ENCODE assay signal across 16 cellular contexts in genomic region chr19:38837656-38838121, GRCh38. TPM values are rescaled to one million over a fixed set of nuclear protein-coding genes. Genes with fewer than 3 reads are reported as not detected.
DNase-seq lines count a peak whose midpoint lies in the region; ATAC-seq, FAIRE-seq and TF ChIP-seq lines count a peak whose summit lies in the region.
"Had no signal": no experiment of that assay in that cellular context is flagged by ENCODE, and none has a peak within 500 bp of the region (broad histone marks: within the 10 kb centered on the region; RNA-seq: fewer than 3 reads in every experiment).

No MANE protein-coding gene starts in this region.

- peaks cover 65% of the 10 kb centered on the region for H3K4me1 ChIP-seq in HepG2 (ENCODE audit: insufficient read depth, low read length)

- peaks cover 18% of the 10 kb centered on the region for H4K20me1 ChIP-seq in HepG2 (ENCODE audit: insufficient read depth, low read length)

- BruUV-seq in HepG2 (replicated peaks; lab: Mats Ljungman, UMichigan): no TSS peak

- WGBS in HepG2 (ENCODE audit: low lambda C conversion rate): 64% methylated on average over 7 of the region's 7 CpGs

- H3K4me1 Mint-ChIP-seq in stimulated activated naive CD8-positive, alpha-beta T cell treated with anti-CD3 and anti-CD28 coated beads, Interleukin-15, Interleukin-2, amounts not matched to agents 100 ng/mL and 50 ng/mL, for 24 hours (ENCODE audit: low read depth): peaks cover 46% of the 10 kb centered on the region
- H3K4me1 Mint-ChIP-seq in stimulated activated naive CD8-positive, alpha-beta T cell treated with anti-CD3 and anti-CD28 coated beads, Interleukin-15, amount 100 ng/mL, for 72 hours: peaks cover 48% of the 10 kb centered on the region
- peaks cover 46% of the 10 kb centered on the region for H3K4me1 Mint-ChIP-seq in activated naive CD8-positive, alpha-beta T cell treated with anti-CD3 and anti-CD28 coated beads for 36 hours
- H3K4me1 Mint-ChIP-seq: CD14-positive monocyte had no signal

- H3K27me3 Mint-ChIP-seq in stimulated activated naive CD8-positive, alpha-beta T cell treated with anti-CD3 and anti-CD28 coated beads, Interleukin-15, Interleukin-2, amounts not matched to agents 100 ng/mL and 50 ng/mL, for 24 hours: no peaks in the 10 kb centered on the region
- H3K27me3 Mint-ChIP-seq in stimulated activated naive CD8-positive, alpha-beta T cell treated with anti-CD3 and anti-CD28 coated beads, Interleukin-15, amount 100 ng/mL, for 72 hours: no peaks in the 10 kb centered on the region
- H3K27me3 Mint-ChIP-seq in activated naive CD8-positive, alpha-beta T cell treated with anti-CD3 and anti-CD28 coated beads for 36 hours: no peaks in the 10 kb centered on the region
- H3K27me3 Mint-ChIP-seq: IgD-negative memory B cell, T-cell had no signal

- H3K9me3 Mint-ChIP-seq in stimulated activated naive CD8-positive, alpha-beta T cell treated with anti-CD3 and anti-CD28 coated beads, Interleukin-15, Interleukin-2, amounts not matched to agents 100 ng/mL and 50 ng/mL, for 24 hours: no peaks in the 10 kb centered on the region
- H3K9me3 Mint-ChIP-seq in stimulated activated naive CD8-positive, alpha-beta T cell treated with anti-CD3 and anti-CD28 coated beads, Interleukin-15, amount 100 ng/mL, for 72 hours: no peaks in the 10 kb centered on the region
- H3K9me3 Mint-ChIP-seq in activated naive CD8-positive, alpha-beta T cell treated with anti-CD3 and anti-CD28 coated beads for 36 hours: no peaks in the 10 kb centered on the region
- H3K9me3 Mint-ChIP-seq: CD14-positive monocyte, IgD-negative memory B cell, T-cell had no signal

- H3K9ac ChIP-seq in HepG2 (ENCODE audit: insufficient read depth, low read depth, low read length): 0 out of 2 replicates have a peak overlapping the region, but pooled peaks have one; percentile 0

- H3K36me3 Mint-ChIP-seq in stimulated activated naive CD8-positive, alpha-beta T cell treated with anti-CD3 and anti-CD28 coated beads, Interleukin-15, Interleukin-2, amounts not matched to agents 100 ng/mL and 50 ng/mL, for 24 hours (ENCODE audit: low read depth): peaks cover 75% of the 10 kb centered on the region
- H3K36me3 Mint-ChIP-seq in activated naive CD8-positive, alpha-beta T cell treated with anti-CD3 and anti-CD28 coated beads for 36 hours: peaks cover 54% of the 10 kb centered on the region

- intact Hi-C loops in HepG2 (cut with micrococcal nuclease; ENCODE audit: unreplicated experiment): loop anchor here (10.0 kb wide), 1 partner anchor 183 kb away; no protein-coding TSS in a partner anchor

- no peak overlapping the region for H3K4me3 ChIP-seq in HepG2 (replicated peaks in 1 of 3; ENCODE audit: insufficient read depth in 1 of 3, low read depth in 2 of 3, low read length in 3 of 3)

- no peak for TF ChIP-seq EP300 in HepG2 (IDR thresholded peaks at IDR 0.05; ENCODE audit: low read depth in 2 of 2, low read length in 2 of 2)
- no peak for TF ChIP-seq EP300 in HepG2 (CRISPR knock-in tag; IDR thresholded peaks at IDR 0.05; ENCODE audit: borderline replicate concordance)

- FAIRE-seq in HepG2 (lab: Jason Lieb, UNC) (peak; percentile 52), HTR-8/SVneo (lab: Jason Lieb, UNC) (no peak)

- peaks cover 30 to 70% of the 10 kb centered on the region in 2 experiments for H3K36me3 ChIP-seq in HepG2 (replicated peaks in 1 of 2; ENCODE audit: control insufficient read depth in 1 of 2, insufficient read depth in 2 of 2, low read length in 2 of 2)

- ATAC-seq in stimulated activated naive CD8-positive, alpha-beta T cell treated with anti-CD3 and anti-CD28 coated beads, Interleukin-15, amount 100 ng/mL, for 72 hours: no peak
- peak; percentile 49 for ATAC-seq in HepG2
- no peak for ATAC-seq in HG03469 (IDR thresholded peaks at IDR 0.05; ENCODE audit: unreplicated experiment)
- no peak for ATAC-seq in HG03108 (IDR thresholded peaks at IDR 0.05; ENCODE audit: unreplicated experiment)
- ATAC-seq: T-cell had no signal

- H3K27ac Mint-ChIP-seq in stimulated activated naive CD8-positive, alpha-beta T cell treated with anti-CD3 and anti-CD28 coated beads, Interleukin-15, Interleukin-2, amounts not matched to agents 100 ng/mL and 50 ng/mL, for 24 hours: peak overlapping the region; percentile 84
- peak overlapping the region in 1 of 2 donors; percentile 13 for H3K27ac Mint-ChIP-seq in stimulated activated naive CD8-positive, alpha-beta T cell treated with anti-CD3 and anti-CD28 coated beads, Interleukin-15, amount 100 ng/mL, for 72 hours
- peak overlapping the region; percentile 29 for H3K27ac Mint-ChIP-seq in activated naive CD8-positive, alpha-beta T cell treated with anti-CD3 and anti-CD28 coated beads for 36 hours

- no peak overlapping the region for H2AFZ ChIP-seq in HepG2 (ENCODE audit: low read length)

- no peak overlapping the region for H3K4me3 Mint-ChIP-seq in stimulated activated naive CD8-positive, alpha-beta T cell treated with anti-CD3 and anti-CD28 coated beads, Interleukin-15, Interleukin-2, amounts not matched to agents 100 ng/mL and 50 ng/mL, for 24 hours
- H3K4me3 Mint-ChIP-seq in stimulated activated naive CD8-positive, alpha-beta T cell treated with anti-CD3 and anti-CD28 coated beads, Interleukin-15, amount 100 ng/mL, for 72 hours: no peak overlapping the region
- no peak overlapping the region for H3K4me3 Mint-ChIP-seq in activated naive CD8-positive, alpha-beta T cell treated with anti-CD3 and anti-CD28 coated beads for 36 hours
- H3K4me3 Mint-ChIP-seq: CD14-positive monocyte, T-cell had no signal

- POLR2A ChIA-PET in HepG2 (lab: Yijun Ruan, JAX): interaction anchor here (0.7 to 4.4 kb wide), 12 partner anchors 9 to 139 kb away, joined by 3 to 42 read pairs (median 6); partner anchors contain the start of genes HNRNPL, MRPS12 and SARS2

- no peak; a peak in 2 of 4 replicates for TF ChIP-seq POLR2A in HepG2 (IDR thresholded peaks at IDR 0.05; ENCODE audit: insufficient read depth in 1 of 2, low read depth in 2 of 2, low read length in 2 of 2)

- CTCF ChIA-PET in HepG2 (lab: Yijun Ruan, JAX; ENCODE audit: low intra/inter-chr PET ratio, low total read pairs): no interaction called here

- H3K27me3 ChIP-seq in HepG2 (ENCODE audit: control insufficient read depth in 1 of 2, insufficient read depth in 2 of 2, low read length in 2 of 2): no peaks in the 10 kb centered on the region

- peak overlapping the region; percentile 13 for H3K4me2 ChIP-seq in HepG2 (ENCODE audit: low read depth, low read length)

- peak overlapping the region; percentile 60 for H3K27ac ChIP-seq in HepG2 (ENCODE audit: extremely low read length, insufficient read depth, low read length)

- peaks cover 7% of the 10 kb centered on the region for H3K79me2 ChIP-seq in HepG2 (ENCODE audit: insufficient read depth, low read length)

- TF ChIP-seq CTCF in HepG2 (CRISPR knock-in tag; IDR thresholded peaks at IDR 0.05): no peak

- no peak for DNase-seq in stimulated activated naive CD8-positive, alpha-beta T cell treated with anti-CD3 and anti-CD28 coated beads, Interleukin-15, amount 100 ng/mL, for 72 hours
- DNase-seq in activated naive CD8-positive, alpha-beta T cell treated with anti-CD3 and anti-CD28 coated beads for 36 hours: no peak
- DNase-seq in HepG2 (ENCODE audit: low spot score) (peak; percentile 65), superior temporal gyrus (ENCODE audit: extremely low spot score) (no peak), HTR-8/SVneo (ENCODE audit: insufficient read length, low spot score) (no peak)
- DNase-seq: cortex of kidney; head of caudate nucleus; NCI-H2171; stimulated activated CD4-positive, alpha-beta T cell treated with anti-CD3 and anti-CD28 coated beads, Interleukin-15, amount 100 ng/mL, for 24 hours; stimulated activated naive CD4-positive, alpha-beta T cell treated with Interleukin-2 at 50 U/mL for 16 hours; T-cell had no signal

- in situ Hi-C loops in HepG2 (cut with HindIII; ENCODE audit: extremely low pct_ligation_motif_present, low pct_unique_long_range_greater_than_20kb): no loop called here

- no peaks in the 10 kb centered on the region for H3K9me3 ChIP-seq in HepG2 (ENCODE audit: low read length)

- TF ChIP-seq RAD21 in HepG2 (CRISPR knock-in tag; IDR thresholded peaks at IDR 0.05): no peak

RNA-seq across cellular contexts. Expression of gene ECH1, which starts 6.1 kb away (rescaled TPM):
- 100 to 1,000 TPM; 103 to 107 TPM for total RNA-seq in activated naive CD8-positive, alpha-beta T cell treated with anti-CD3 and anti-CD28 coated beads for 36 hours
- total RNA-seq in HepG2 (2016; rRNA removed; fragmentation: Illumina TruSeq; extraction: Trizol): 45.4 and 54.8 TPM in 2 replicates
- total RNA-seq in HepG2 (2016; cell fraction: cytosol; rRNA removed; fragmentation: Illumina TruSeq; extraction: Trizol; ENCODE audit: low read depth): 17.9 and 23.1 TPM in 2 replicates
- 41.2 and 57.4 TPM in 2 replicates for total RNA-seq in HepG2 (2016; cell fraction: insoluble cytoplasmic fraction; rRNA removed; fragmentation: Illumina TruSeq; extraction: Trizol)
- 15.1 and 19.6 TPM in 2 replicates for total RNA-seq in HepG2 (2016; cell fraction: membrane; rRNA removed; fragmentation: Illumina TruSeq; extraction: Trizol)
- total RNA-seq in HepG2 (2016; cell fraction: nucleus; rRNA removed; fragmentation: Illumina TruSeq; extraction: Trizol): 31.4 and 37.2 TPM in 2 replicates
- polyA plus RNA-seq in HepG2 (2011; rRNA removed): 198 and 277 TPM in 2 replicates
- 180 and 200 TPM in 2 replicates for polyA plus RNA-seq in HepG2 (2011; cell fraction: cytosol; rRNA removed)
- polyA plus RNA-seq in HepG2 (2011; cell fraction: nucleus; rRNA removed): 123 and 139 TPM in 2 replicates
- polyA plus RNA-seq in HepG2 (2012): 231 and 273 TPM in 2 replicates
- 49.8 and 49.9 TPM in 2 replicates for polyA plus RNA-seq in HepG2 (2016; cell fraction: cytosol; fragmentation: Illumina TruSeq; extraction: Trizol; ENCODE audit: low read depth)
- 244 and 262 TPM in 2 replicates for polyA plus RNA-seq in HepG2 (2016; cell fraction: insoluble cytoplasmic fraction; fragmentation: Illumina TruSeq; extraction: Trizol; ENCODE audit: low read depth)
- polyA plus RNA-seq in HepG2 (2016; cell fraction: membrane; fragmentation: Illumina TruSeq; extraction: Trizol; ENCODE audit: low read depth): 43.5 and 46.5 TPM in 2 replicates
- polyA plus RNA-seq in HepG2 (2016; cell fraction: nucleus; fragmentation: Illumina TruSeq; extraction: Trizol; ENCODE audit: insufficient read depth, low read depth): 142 and 151 TPM in 2 replicates
- polyA minus RNA-seq in HepG2 (2011; rRNA and poly(A)+ RNA removed; ENCODE audit: low replicate concordance): 119 and 143 TPM in 2 replicates
- polyA minus RNA-seq in HepG2 (2011; cell fraction: cytosol; rRNA and poly(A)+ RNA removed): 74.8 and 77.1 TPM in 2 replicates
- polyA minus RNA-seq in HepG2 (2011; cell fraction: nucleus; rRNA and poly(A)+ RNA removed): 30.3 and 39.7 TPM in 2 replicates

RNA-seq across cellular contexts. Expression of gene HNRNPL, which starts 12.1 kb away (rescaled TPM):
- 100 to 1,000 TPM; 723 to 728 TPM for total RNA-seq in activated naive CD8-positive, alpha-beta T cell treated with anti-CD3 and anti-CD28 coated beads for 36 hours
- 270 and 278 TPM in 2 replicates for total RNA-seq in HepG2 (2016; rRNA removed; fragmentation: Illumina TruSeq; extraction: Trizol)
- total RNA-seq in HepG2 (2016; cell fraction: cytosol; rRNA removed; fragmentation: Illumina TruSeq; extraction: Trizol; ENCODE audit: low read depth): 44.9 and 50.3 TPM in 2 replicates
- total RNA-seq in HepG2 (2016; cell fraction: insoluble cytoplasmic fraction; rRNA removed; fragmentation: Illumina TruSeq; extraction: Trizol): 247 and 303 TPM in 2 replicates
- total RNA-seq in HepG2 (2016; cell fraction: membrane; rRNA removed; fragmentation: Illumina TruSeq; extraction: Trizol): 97.2 and 106 TPM in 2 replicates
- total RNA-seq in HepG2 (2016; cell fraction: nucleus; rRNA removed; fragmentation: Illumina TruSeq; extraction: Trizol): 191 and 201 TPM in 2 replicates
- 148 and 156 TPM in 2 replicates for polyA plus RNA-seq in HepG2 (2011; rRNA removed)
- 89.9 and 92.3 TPM in 2 replicates for polyA plus RNA-seq in HepG2 (2011; cell fraction: cytosol; rRNA removed)
- polyA plus RNA-seq in HepG2 (2011; cell fraction: nucleus; rRNA removed): 184 and 197 TPM in 2 replicates
- 166 and 314 TPM in 2 replicates for polyA plus RNA-seq in HepG2 (2012)
- polyA plus RNA-seq in HepG2 (2016; cell fraction: cytosol; fragmentation: Illumina TruSeq; extraction: Trizol; ENCODE audit: low read depth): 36.1 and 37.5 TPM in 2 replicates
- 257 and 357 TPM in 2 replicates for polyA plus RNA-seq in HepG2 (2016; cell fraction: insoluble cytoplasmic fraction; fragmentation: Illumina TruSeq; extraction: Trizol; ENCODE audit: low read depth)
- 76.7 and 82.5 TPM in 2 replicates for polyA plus RNA-seq in HepG2 (2016; cell fraction: membrane; fragmentation: Illumina TruSeq; extraction: Trizol; ENCODE audit: low read depth)
- polyA plus RNA-seq in HepG2 (2016; cell fraction: nucleus; fragmentation: Illumina TruSeq; extraction: Trizol; ENCODE audit: insufficient read depth, low read depth): 372 and 405 TPM in 2 replicates
- polyA minus RNA-seq in HepG2 (2011; rRNA and poly(A)+ RNA removed; ENCODE audit: low replicate concordance): 218 and 315 TPM in 2 replicates
- 121 and 131 TPM in 2 replicates for polyA minus RNA-seq in HepG2 (2011; cell fraction: cytosol; rRNA and poly(A)+ RNA removed)
- 131 and 151 TPM in 2 replicates for polyA minus RNA-seq in HepG2 (2011; cell fraction: nucleus; rRNA and poly(A)+ RNA removed)

RNA-seq across cellular contexts. Expression of gene LGALS4, which starts 24.9 kb away (rescaled TPM):
- total RNA-seq in activated naive CD8-positive, alpha-beta T cell treated with anti-CD3 and anti-CD28 coated beads for 36 hours: under 1 TPM; 0.33 to 0.56 TPM
- total RNA-seq in HepG2 (2016; rRNA removed; fragmentation: Illumina TruSeq; extraction: Trizol): 0.24 and 0.32 TPM in 2 replicates
- total RNA-seq in HepG2 (2016; cell fraction: cytosol; rRNA removed; fragmentation: Illumina TruSeq; extraction: Trizol; ENCODE audit: low read depth): not detected in 2 replicates
- 0.39 TPM in 1 of 2 replicates, not detected in the other for total RNA-seq in HepG2 (2016; cell fraction: insoluble cytoplasmic fraction; rRNA removed; fragmentation: Illumina TruSeq; extraction: Trizol)
- total RNA-seq in HepG2 (2016; cell fraction: membrane; rRNA removed; fragmentation: Illumina TruSeq; extraction: Trizol): 0.31 TPM in 1 of 2 replicates, not detected in the other
- 0.28 and 0.41 TPM in 2 replicates for total RNA-seq in HepG2 (2016; cell fraction: nucleus; rRNA removed; fragmentation: Illumina TruSeq; extraction: Trizol)
- 0.48 and 0.71 TPM in 2 replicates for polyA plus RNA-seq in HepG2 (2011; rRNA removed)
- 0.26 and 0.30 TPM in 2 replicates for polyA plus RNA-seq in HepG2 (2011; cell fraction: cytosol; rRNA removed)
- 2.4 and 2.9 TPM in 2 replicates for polyA plus RNA-seq in HepG2 (2011; cell fraction: nucleus; rRNA removed)
- 0.59 and 0.87 TPM in 2 replicates for polyA plus RNA-seq in HepG2 (2012)
- 0.17 TPM in 1 of 2 replicates, not detected in the other for polyA plus RNA-seq in HepG2 (2016; cell fraction: cytosol; fragmentation: Illumina TruSeq; extraction: Trizol; ENCODE audit: low read depth)
- polyA plus RNA-seq in HepG2 (2016; cell fraction: insoluble cytoplasmic fraction; fragmentation: Illumina TruSeq; extraction: Trizol; ENCODE audit: low read depth): not detected in 2 replicates
- polyA plus RNA-seq in HepG2 (2016; cell fraction: membrane; fragmentation: Illumina TruSeq; extraction: Trizol; ENCODE audit: low read depth): 0.26 TPM in 1 of 2 replicates, not detected in the other
- 2.4 TPM in 1 of 2 replicates, not detected in the other for polyA plus RNA-seq in HepG2 (2016; cell fraction: nucleus; fragmentation: Illumina TruSeq; extraction: Trizol; ENCODE audit: insufficient read depth, low read depth)
- polyA minus RNA-seq in HepG2 (2011; rRNA and poly(A)+ RNA removed; ENCODE audit: low replicate concordance): 0.42 and 0.68 TPM in 2 replicates
- not detected in 2 replicates for polyA minus RNA-seq in HepG2 (2011; cell fraction: cytosol; rRNA and poly(A)+ RNA removed)
- polyA minus RNA-seq in HepG2 (2011; cell fraction: nucleus; rRNA and poly(A)+ RNA removed): 0.90 and 3.0 TPM in 2 replicates
- polyA plus RNA-seq: CD14-positive monocyte, IgD-negative memory B cell had no signal

RNA-seq across cellular contexts. Expression of gene RINL, which starts 40.4 kb away (rescaled TPM):
- 10 to 100 TPM; 74.0 to 75.0 TPM for total RNA-seq in activated naive CD8-positive, alpha-beta T cell treated with anti-CD3 and anti-CD28 coated beads for 36 hours
- 10.3 and 11.4 TPM in 2 replicates for total RNA-seq in HepG2 (2016; rRNA removed; fragmentation: Illumina TruSeq; extraction: Trizol)
- total RNA-seq in HepG2 (2016; cell fraction: cytosol; rRNA removed; fragmentation: Illumina TruSeq; extraction: Trizol; ENCODE audit: low read depth): 4.4 and 4.8 TPM in 2 replicates
- 11.9 and 12.4 TPM in 2 replicates for total RNA-seq in HepG2 (2016; cell fraction: insoluble cytoplasmic fraction; rRNA removed; fragmentation: Illumina TruSeq; extraction: Trizol)
- 8.3 and 11.2 TPM in 2 replicates for total RNA-seq in HepG2 (2016; cell fraction: membrane; rRNA removed; fragmentation: Illumina TruSeq; extraction: Trizol)
- 5.0 and 8.7 TPM in 2 replicates for total RNA-seq in HepG2 (2016; cell fraction: nucleus; rRNA removed; fragmentation: Illumina TruSeq; extraction: Trizol)
- polyA plus RNA-seq in HepG2 (2011; rRNA removed): 18.0 and 18.5 TPM in 2 replicates
- 13.8 and 14.5 TPM in 2 replicates for polyA plus RNA-seq in HepG2 (2011; cell fraction: cytosol; rRNA removed)
- polyA plus RNA-seq in HepG2 (2011; cell fraction: nucleus; rRNA removed): 23.0 and 23.9 TPM in 2 replicates
- 8.6 and 10.2 TPM in 2 replicates for polyA plus RNA-seq in HepG2 (2012)
- polyA plus RNA-seq in HepG2 (2016; cell fraction: cytosol; fragmentation: Illumina TruSeq; extraction: Trizol; ENCODE audit: low read depth): 2.4 and 2.6 TPM in 2 replicates
- polyA plus RNA-seq in HepG2 (2016; cell fraction: insoluble cytoplasmic fraction; fragmentation: Illumina TruSeq; extraction: Trizol; ENCODE audit: low read depth): 9.1 and 12.2 TPM in 2 replicates
- polyA plus RNA-seq in HepG2 (2016; cell fraction: membrane; fragmentation: Illumina TruSeq; extraction: Trizol; ENCODE audit: low read depth): 5.3 and 6.5 TPM in 2 replicates
- 12.7 and 15.7 TPM in 2 replicates for polyA plus RNA-seq in HepG2 (2016; cell fraction: nucleus; fragmentation: Illumina TruSeq; extraction: Trizol; ENCODE audit: insufficient read depth, low read depth)
- polyA minus RNA-seq in HepG2 (2011; rRNA and poly(A)+ RNA removed; ENCODE audit: low replicate concordance): 3.7 and 14.6 TPM in 2 replicates
- 5.7 and 7.2 TPM in 2 replicates for polyA minus RNA-seq in HepG2 (2011; cell fraction: cytosol; rRNA and poly(A)+ RNA removed)
- 9.9 and 10.7 TPM in 2 replicates for polyA minus RNA-seq in HepG2 (2011; cell fraction: nucleus; rRNA and poly(A)+ RNA removed)

RNA-seq across cellular contexts. Expression of gene LGALS7B, which starts 48.7 kb away (rescaled TPM):
- total RNA-seq in activated naive CD8-positive, alpha-beta T cell treated with anti-CD3 and anti-CD28 coated beads for 36 hours: not detected
- total RNA-seq in HepG2 (2016; rRNA removed; fragmentation: Illumina TruSeq; extraction: Trizol): 0.73 and 1.7 TPM in 2 replicates
- not detected in 2 replicates for total RNA-seq in HepG2 (2016; cell fraction: cytosol; rRNA removed; fragmentation: Illumina TruSeq; extraction: Trizol; ENCODE audit: low read depth)
- total RNA-seq in HepG2 (2016; cell fraction: insoluble cytoplasmic fraction; rRNA removed; fragmentation: Illumina TruSeq; extraction: Trizol): 0.80 and 2.9 TPM in 2 replicates
- 0.77 TPM in 1 of 2 replicates, not detected in the other for total RNA-seq in HepG2 (2016; cell fraction: membrane; rRNA removed; fragmentation: Illumina TruSeq; extraction: Trizol)
- total RNA-seq in HepG2 (2016; cell fraction: nucleus; rRNA removed; fragmentation: Illumina TruSeq; extraction: Trizol): not detected in 2 replicates
- 2.1 and 4.0 TPM in 2 replicates for polyA plus RNA-seq in HepG2 (2011; rRNA removed)
- polyA plus RNA-seq in HepG2 (2011; cell fraction: cytosol; rRNA removed): 4.6 and 7.7 TPM in 2 replicates
- polyA plus RNA-seq in HepG2 (2011; cell fraction: nucleus; rRNA removed): 2.3 and 3.2 TPM in 2 replicates
- polyA plus RNA-seq in HepG2 (2012): 1.6 and 3.8 TPM in 2 replicates
- 0.27 and 0.35 TPM in 2 replicates for polyA plus RNA-seq in HepG2 (2016; cell fraction: cytosol; fragmentation: Illumina TruSeq; extraction: Trizol; ENCODE audit: low read depth)
- polyA plus RNA-seq in HepG2 (2016; cell fraction: insoluble cytoplasmic fraction; fragmentation: Illumina TruSeq; extraction: Trizol; ENCODE audit: low read depth): 1.1 and 1.9 TPM in 2 replicates
- 0.50 TPM in 1 of 2 replicates, not detected in the other for polyA plus RNA-seq in HepG2 (2016; cell fraction: membrane; fragmentation: Illumina TruSeq; extraction: Trizol; ENCODE audit: low read depth)
- 2.2 TPM in 1 of 2 replicates, not detected in the other for polyA plus RNA-seq in HepG2 (2016; cell fraction: nucleus; fragmentation: Illumina TruSeq; extraction: Trizol; ENCODE audit: insufficient read depth, low read depth)
- polyA minus RNA-seq in HepG2 (2011; rRNA and poly(A)+ RNA removed; ENCODE audit: low replicate concordance): 0.37 TPM in 1 of 2 replicates, not detected in the other
- 2.1 TPM in 1 of 2 replicates, not detected in the other for polyA minus RNA-seq in HepG2 (2011; cell fraction: cytosol; rRNA and poly(A)+ RNA removed)
- not detected in 2 replicates for polyA minus RNA-seq in HepG2 (2011; cell fraction: nucleus; rRNA and poly(A)+ RNA removed)
- total RNA-seq: T-cell had no signal
- polyA plus RNA-seq: CD14-positive monocyte, IgD-negative memory B cell had no signal
